Comparison of ENCODE assay signal across 19 cellular contexts in genomic region chr12:75848961-75849360, GRCh38.
DNase-seq lines count a peak whose midpoint lies in the region; ATAC-seq, FAIRE-seq and TF ChIP-seq lines count a peak whose summit lies in the region.
"Had no signal": no experiment of that assay in that cellular context is flagged by ENCODE, and none has a peak within 500 bp of the region (broad histone marks: within the 10 kb centered on the region; RNA-seq: fewer than 3 reads in every experiment).

No MANE protein-coding gene starts in this region.

- intact Hi-C loops in stomach (cut with DNase I; ENCODE audit: low total_unique reads): no loop called here

- no peak overlapping the region for H3K4me2 ChIP-seq in mesenchymal stem cell (ENCODE audit: low read length, poor library complexity, severe bottlenecking)
- H3K4me2 ChIP-seq: BLaER1 had no signal

- peaks cover 0 to 2% (median 0%) of the 10 kb centered on the region in 6 donors for H3K9me3 Mint-ChIP-seq in immature natural killer cell

- no peak overlapping the region for H2AFZ ChIP-seq in mesenchymal stem cell (ENCODE audit: low read depth, low read length)

- no peak overlapping the region for H2BK15ac ChIP-seq in mesenchymal stem cell (ENCODE audit: low read depth, poor library complexity, severe bottlenecking)

- no peak overlapping the region for H3K27ac ChIP-seq in mesenchymal stem cell (ENCODE audit: low read length, poor library complexity, severe bottlenecking)
- H3K27ac ChIP-seq in stomach: peak overlapping the region in 3 of 5 donors; percentile 27 to 58 (median 50)
- H3K27ac ChIP-seq: 22Rv1, BLaER1 had no signal

- no peak for TF ChIP-seq EP300 in stomach (IDR thresholded peaks at IDR 0.05)

- no peaks in the 10 kb centered on the region for H3K36me3 ChIP-seq in bronchial epithelial cell (ENCODE audit: control insufficient read depth, insufficient read depth, low read length)
- no peaks in the 10 kb centered on the region for H3K36me3 ChIP-seq in mesenchymal stem cell (ENCODE audit: control insufficient read depth in 1 of 2, insufficient read depth in 2 of 2, low read depth in 1 of 2, low read length in 2 of 2)
- no peaks in the 10 kb centered on the region for H3K36me3 ChIP-seq in stomach
- H3K36me3 ChIP-seq: BLaER1, Peyer's patch had no signal

- H3K27me3 Mint-ChIP-seq in immature natural killer cell (ENCODE audit: low read depth in 3 of 3): peaks cover 5 to 7% (median 6%) of the 10 kb centered on the region in 3 donors

- no CpG with 5 or more reads among the region's 1 CpG for WGBS in mesenchymal stem cell
- WGBS in stomach, 5 donors: 8 to 41% (median 29%) methylated on average over 1 of the region's 1 CpG

- FAIRE-seq in bronchial epithelial cell (lab: Jason Lieb, UNC): no peak

- H3K27me3 ChIP-seq in bronchial epithelial cell (ENCODE audit: control insufficient read depth, insufficient read depth, low read length): no peaks in the 10 kb centered on the region
- H3K27me3 ChIP-seq in mesenchymal stem cell (ENCODE audit: control insufficient read depth in 1 of 2, insufficient read depth in 1 of 2, low read length in 2 of 2): no peaks in the 10 kb centered on the region
- H3K27me3 ChIP-seq in stomach: no peaks in the 10 kb centered on the region
- H3K27me3 ChIP-seq: BLaER1, Peyer's patch had no signal

- peaks cover 3% of the 10 kb centered on the region for H3K9me3 ChIP-seq in mesenchymal stem cell (ENCODE audit: control insufficient read depth, low read length)
- peaks cover 0 to 3% (median 0%) of the 10 kb centered on the region in 4 donors for H3K9me3 ChIP-seq in stomach
- H3K9me3 ChIP-seq: Peyer's patch had no signal

- H3K4me1 ChIP-seq in mesenchymal stem cell (ENCODE audit: control insufficient read depth, insufficient read depth, low read depth, low read length): peaks cover 4% of the 10 kb centered on the region
- peaks cover 0 to 20% (median 12%) of the 10 kb centered on the region in 4 donors for H3K4me1 ChIP-seq in stomach

- H3K18ac ChIP-seq in mesenchymal stem cell (ENCODE audit: low read depth in 1 of 2, low read length in 2 of 2): peak overlapping the region in 1 of 2 experiments; percentile 49

- peak overlapping the region; percentile 75 for H2BK120ac ChIP-seq in mesenchymal stem cell (ENCODE audit: low read depth, low read length)

- H3K4me1 Mint-ChIP-seq in immature natural killer cell: no peaks in the 10 kb centered on the region

- no peak overlapping the region for H2BK5ac ChIP-seq in mesenchymal stem cell (ENCODE audit: low read depth, low read length, poor library complexity, severe bottlenecking)

- no peak overlapping the region for H3K14ac ChIP-seq in mesenchymal stem cell (ENCODE audit: low read length in 2 of 2)

- peak overlapping the region in 1 of 2 experiments; percentile 36 for H3K4ac ChIP-seq in mesenchymal stem cell (ENCODE audit: low read depth in 1 of 2, low read length in 2 of 2)

- no peak overlapping the region for H4K91ac ChIP-seq in mesenchymal stem cell (ENCODE audit: low read length)

- H3K4me3 Mint-ChIP-seq in immature natural killer cell: no peak overlapping the region
- H3K4me3 Mint-ChIP-seq: IgD-negative memory B cell had no signal

- H3K23ac ChIP-seq in mesenchymal stem cell (ENCODE audit: low read length in 2 of 2): no peak overlapping the region

- TF ChIP-seq POLR2A in stomach (IDR thresholded peaks at IDR 0.05): no peak

- TF ChIP-seq CTCF in bronchial epithelial cell (IDR thresholded peaks at IDR 0.05; ENCODE audit: insufficient read depth, low read length, severe bottlenecking) (no peak), stomach (IDR thresholded peaks at IDR 0.05) (no peak), omental fat pad (IDR thresholded peaks at IDR 0.05) (no peak)

- no peaks in the 10 kb centered on the region for H3K36me3 Mint-ChIP-seq in immature natural killer cell
- H3K36me3 Mint-ChIP-seq: IgD-negative memory B cell had no signal

- peak overlapping the region in 1 of 2 experiments; percentile 51 for H2BK12ac ChIP-seq in mesenchymal stem cell (ENCODE audit: low read length in 2 of 2)

- peak overlapping the region; percentile 75 for H3K9ac ChIP-seq in mesenchymal stem cell (ENCODE audit: low read length)
- H3K9ac ChIP-seq: BLaER1 had no signal

- H2AK5ac ChIP-seq in mesenchymal stem cell (ENCODE audit: low read length, severe bottlenecking): no peak overlapping the region

- no peak overlapping the region for H4K8ac ChIP-seq in mesenchymal stem cell (ENCODE audit: low read length)

- H3K79me1 ChIP-seq in mesenchymal stem cell (replicated peaks; ENCODE audit: low read length, poor library complexity, severe bottlenecking): no peaks in the 10 kb centered on the region

- DNase-seq in DMS153 (lab: John Stamatoyannopoulos, UW): peak; percentile 8
- no peak for DNase-seq in DMS153 treated with DMSO at 0.1 percent for 48 hours (lab: John Stamatoyannopoulos, UW; ENCODE audit: unreplicated experiment)
- peak; percentile 66 for DNase-seq in bronchial epithelial cell (ENCODE audit: low read depth)
- DNase-seq in mesenchymal stem cell: no peak
- no peak for DNase-seq in stomach
- DNase-seq in omental fat pad (ENCODE audit: low spot score): no peak
- no peak for DNase-seq in immature natural killer cell
- DNase-seq: HCEC 1CT, NCI-H1417, NCI-H1930, NCI-H2171, NCI-H446 treated with DMSO at 0.1 percent for 48 hours, NCI-H748 treated with DMSO at 0.1 percent for 48 hours, Peyer's patch, Right ventricle myocardium superior had no signal

- H3K27ac Mint-ChIP-seq in immature natural killer cell: no peak overlapping the region
- H3K27ac Mint-ChIP-seq: IgD-negative memory B cell had no signal

- no peak overlapping the region for H3K4me3 ChIP-seq in bronchial epithelial cell (ENCODE audit: low read depth, low read length)
- no peak overlapping the region for H3K4me3 ChIP-seq in mesenchymal stem cell (ENCODE audit: insufficient read depth in 1 of 2, low read depth in 1 of 2, low read length in 2 of 2)
- H3K4me3 ChIP-seq in stomach: no peak overlapping the region
- H3K4me3 ChIP-seq: BLaER1, Peyer's patch had no signal

- ATAC-seq in omental fat pad (ENCODE audit: low FRiP score) (no peak), HG02884 (IDR thresholded peaks at IDR 0.05; ENCODE audit: unreplicated experiment) (no peak)

Comparison
In these comparisons a context has a peak if more than half of its experiments do, and no peak if none do; other contexts are left out.
1. DNase-seq: peak in DMS153 (single experiment) and bronchial epithelial cell (single experiment); none in DMS153 treated with DMSO at 0.1 percent for 48 hours (single experiment), mesenchymal stem cell (single experiment), stomach (single experiment), omental fat pad (single experiment) and immature natural killer cell (0 of 3).